In genomic region chr18:67261931-67262552, GRCh38 we compare ENCODE assay signal across 24 cellular contexts.
A peak's percentile ranks its signal among the peaks of the same experiment; 100 is the strongest.
DNase-seq lines count a peak whose midpoint lies in the region; ATAC-seq, FAIRE-seq and TF ChIP-seq lines count a peak whose summit lies in the region.
"Had no signal": no experiment of that assay in that cellular context is flagged by ENCODE, and none has a peak within 500 bp of the region (broad histone marks: within the 10 kb centered on the region; RNA-seq: fewer than 3 reads in every experiment).

No MANE protein-coding gene starts in this region.

- H3K4me3 ChIP-seq in MM.1S (ENCODE audit: low read length) (peak overlapping the region; percentile 12; the same call in 1 of the 2 replicates), bronchial epithelial cell (ENCODE audit: low read depth, low read length) (no peak overlapping the region), pancreas (no peak overlapping the region), heart left ventricle (no peak overlapping the region)
- H3K4me3 ChIP-seq: gastrocnemius medialis, right lobe of liver had no signal

- H3K4me3 Mint-ChIP-seq in stimulated activated naive CD8-positive, alpha-beta T cell treated with anti-CD3 and anti-CD28 coated beads, Interleukin-15, amount 100 ng/mL, for 72 hours: peak overlapping the region; percentile 49 to 54
- H3K4me3 Mint-ChIP-seq: CD4-positive, alpha-beta T cell; naive B cell had no signal

- H3K27me3 ChIP-seq in MM.1S (replicated peaks; ENCODE audit: insufficient read depth, low read length) (no peaks in the 10 kb centered on the region), bronchial epithelial cell (ENCODE audit: control insufficient read depth, insufficient read depth, low read length) (no peaks in the 10 kb centered on the region), pancreas (no peaks in the 10 kb centered on the region), heart left ventricle (no peaks in the 10 kb centered on the region)
- H3K27me3 ChIP-seq: gastrocnemius medialis, right lobe of liver had no signal

- no peak for TF ChIP-seq CTCF in MM.1S (IDR thresholded peaks at IDR 0.05; ENCODE audit: low read length)
- no peak for TF ChIP-seq CTCF in bronchial epithelial cell (IDR thresholded peaks at IDR 0.05; ENCODE audit: insufficient read depth, low read length, severe bottlenecking)
- TF ChIP-seq CTCF in pancreas (IDR thresholded peaks at IDR 0.05): no peak
- TF ChIP-seq CTCF in heart left ventricle (IDR thresholded peaks at IDR 0.05): no peak

- no peaks in the 10 kb centered on the region for H3K9me2 ChIP-seq in MM.1S (replicated peaks; ENCODE audit: insufficient read depth, low read length)

- intact Hi-C loops in pancreas (cut with DNase I) (no loop called here), heart left ventricle (cut with DNase I) (no loop called here)

- peaks cover 10% of the 10 kb centered on the region; the same call in 1 of the 2 replicates for H3K4me1 ChIP-seq in MM.1S (ENCODE audit: low read length)
- no peaks in the 10 kb centered on the region for H3K4me1 ChIP-seq in pancreas
- peaks cover 0 to 19% (median 0%) of the 10 kb centered on the region in 12 donors for H3K4me1 ChIP-seq in heart left ventricle
- H3K4me1 ChIP-seq: gastrocnemius medialis, right lobe of liver had no signal

- peak overlapping the region; percentile 26 for H3K4me2 ChIP-seq in MM.1S (ENCODE audit: low read depth, low read length)

- H3K9me3 ChIP-seq in MM.1S (replicated peaks; ENCODE audit: insufficient read depth, low read length): no peaks in the 10 kb centered on the region
- H3K9me3 ChIP-seq in pancreas: no peaks in the 10 kb centered on the region
- no peaks in the 10 kb centered on the region for H3K9me3 ChIP-seq in heart left ventricle
- H3K9me3 ChIP-seq: gastrocnemius medialis, right lobe of liver had no signal

- H3K79me2 ChIP-seq in MM.1S (ENCODE audit: low read length): no peaks in the 10 kb centered on the region

- no peaks in the 10 kb centered on the region for H3K27me3 Mint-ChIP-seq in stimulated activated naive CD8-positive, alpha-beta T cell treated with anti-CD3 and anti-CD28 coated beads, Interleukin-15, amount 100 ng/mL, for 72 hours
- H3K27me3 Mint-ChIP-seq: CD4-positive, alpha-beta T cell had no signal

- H4K20me1 ChIP-seq in MM.1S (ENCODE audit: insufficient read depth, low read length): no peaks in the 10 kb centered on the region

- no peak for TF ChIP-seq POLR2A in heart left ventricle (IDR thresholded peaks at IDR 0.05)

- H3K9ac ChIP-seq in MM.1S (ENCODE audit: low read length): no peak overlapping the region

- peak overlapping the region; percentile 29 for H2AFZ ChIP-seq in MM.1S (ENCODE audit: low read length)

- peaks cover 49% of the 10 kb centered on the region for H3K4me1 Mint-ChIP-seq in stimulated activated naive CD8-positive, alpha-beta T cell treated with anti-CD3 and anti-CD28 coated beads, Interleukin-15, amount 100 ng/mL, for 72 hours
- H3K4me1 Mint-ChIP-seq: naive B cell had no signal

- peaks cover 0 to 7% of the 10 kb centered on the region in 2 donors for H3K9me3 Mint-ChIP-seq in stimulated activated naive CD8-positive, alpha-beta T cell treated with anti-CD3 and anti-CD28 coated beads, Interleukin-15, amount 100 ng/mL, for 72 hours
- H3K9me3 Mint-ChIP-seq: CD4-positive, alpha-beta T cell; naive B cell had no signal

- FAIRE-seq in bronchial epithelial cell (lab: Jason Lieb, UNC): no peak
- no peak for FAIRE-seq in pancreas (lab: Jason Lieb, UNC)
- FAIRE-seq: GM19239, H54, kidney had no signal

- no peaks in the 10 kb centered on the region for H3K36me3 ChIP-seq in MM.1S (replicated peaks; ENCODE audit: insufficient read depth, low read length)
- H3K36me3 ChIP-seq in bronchial epithelial cell (ENCODE audit: control insufficient read depth, insufficient read depth, low read length): no peaks in the 10 kb centered on the region
- no peaks in the 10 kb centered on the region for H3K36me3 ChIP-seq in pancreas
- no peaks in the 10 kb centered on the region for H3K36me3 ChIP-seq in heart left ventricle
- H3K36me3 ChIP-seq: gastrocnemius medialis, right lobe of liver had no signal

- peaks cover 8% of the 10 kb centered on the region for H3F3A ChIP-seq in MM.1S (ENCODE audit: insufficient read depth, low read length)

- no peak for DNase-seq in stimulated activated naive CD8-positive, alpha-beta T cell treated with anti-CD3 and anti-CD28 coated beads, Interleukin-15, amount 100 ng/mL, for 72 hours
- DNase-seq in stimulated activated naive CD8-positive, alpha-beta T cell treated with anti-CD3 and anti-CD28 coated beads, Interleukin-15, Interleukin-2, amounts not matched to agents 100 U/mL and 50 U/mL, for 24 hours: no peak
- DNase-seq in MM.1S: peak; percentile 83
- peak; percentile 70 for DNase-seq in bronchial epithelial cell (ENCODE audit: low read depth)
- no peak for DNase-seq in left lobe of liver (ENCODE audit: low spot score)
- no peak for DNase-seq in amygdala (lab: John Stamatoyannopoulos, UW)
- DNase-seq in pancreas: no peak
- DNase-seq in heart left ventricle: no peak
- DNase-seq: activated CD4-positive, CD25-positive, alpha-beta regulatory T cell treated with anti-CD3 and anti-CD28 coated beads, Interleukin-2, amount 50 U/mL, for 72 hours; activated gamma-delta T cell; anterior cingulate cortex; CD4-positive, alpha-beta T cell; central memory CD4-positive, alpha-beta T cell; DMS 273 treated with DMSO at 0.1 percent for 48 hours; gastrocnemius medialis; Karpas-422; kidney; naive B cell; NCI-H1105 treated with DMSO at 0.1 percent for 48 hours; NCI-H2107; NCI-H524 treated with DMSO at 0.1 percent for 48 hours; right lobe of liver had no signal

- H3K27ac ChIP-seq in MM.1S (ENCODE audit: low read length) (peak overlapping the region; percentile 24; the same call in 1 of the 2 replicates), pancreas (no peak overlapping the region), heart left ventricle (no peak overlapping the region)
- H3K27ac ChIP-seq: gastrocnemius medialis, right lobe of liver had no signal

- H3K27ac Mint-ChIP-seq in stimulated activated naive CD8-positive, alpha-beta T cell treated with anti-CD3 and anti-CD28 coated beads, Interleukin-15, amount 100 ng/mL, for 72 hours: peak overlapping the region; percentile 74 to 93
- H3K27ac Mint-ChIP-seq: CD4-positive, alpha-beta T cell had no signal

- ATAC-seq in stimulated activated naive CD8-positive, alpha-beta T cell treated with anti-CD3 and anti-CD28 coated beads, Interleukin-15, amount 100 ng/mL, for 72 hours: peak; percentile 79
- ATAC-seq in stimulated activated naive CD8-positive, alpha-beta T cell treated with anti-CD3 and anti-CD28 coated beads, Interleukin-15, Interleukin-2, amounts not matched to agents 100 U/mL and 50 U/mL, for 24 hours: no peak
- ATAC-seq in left lobe of liver (no peak), pancreas (no peak), heart left ventricle (no peak)
- ATAC-seq: gastrocnemius medialis, right lobe of liver had no signal

- 73 to 80% methylated on average over 3 of the region's 3 CpGs for WGBS in pancreas, 2 donors
- 82 to 89% (median 88%) methylated on average over 3 of the region's 3 CpGs for WGBS in heart left ventricle, 4 donors

Comparison
In these comparisons a context has a peak if more than half of its experiments do, and no peak if none do; other contexts are left out.
1. DNase-seq: peak in MM.1S (single experiment) and bronchial epithelial cell (single experiment); none in stimulated activated naive CD8-positive, alpha-beta T cell treated with anti-CD3 and anti-CD28 coated beads, Interleukin-15, amount 100 ng/mL, for 72 hours (0 of 2), stimulated activated naive CD8-positive, alpha-beta T cell treated with anti-CD3 and anti-CD28 coated beads, Interleukin-15, Interleukin-2, amounts not matched to agents 100 U/mL and 50 U/mL, for 24 hours (single experiment), left lobe of liver (single experiment), amygdala (0 of 56), pancreas (0 of 6) and heart left ventricle (0 of 5).